12 cellular contexts compared by ENCODE assay signal in the genomic region with DNA sequence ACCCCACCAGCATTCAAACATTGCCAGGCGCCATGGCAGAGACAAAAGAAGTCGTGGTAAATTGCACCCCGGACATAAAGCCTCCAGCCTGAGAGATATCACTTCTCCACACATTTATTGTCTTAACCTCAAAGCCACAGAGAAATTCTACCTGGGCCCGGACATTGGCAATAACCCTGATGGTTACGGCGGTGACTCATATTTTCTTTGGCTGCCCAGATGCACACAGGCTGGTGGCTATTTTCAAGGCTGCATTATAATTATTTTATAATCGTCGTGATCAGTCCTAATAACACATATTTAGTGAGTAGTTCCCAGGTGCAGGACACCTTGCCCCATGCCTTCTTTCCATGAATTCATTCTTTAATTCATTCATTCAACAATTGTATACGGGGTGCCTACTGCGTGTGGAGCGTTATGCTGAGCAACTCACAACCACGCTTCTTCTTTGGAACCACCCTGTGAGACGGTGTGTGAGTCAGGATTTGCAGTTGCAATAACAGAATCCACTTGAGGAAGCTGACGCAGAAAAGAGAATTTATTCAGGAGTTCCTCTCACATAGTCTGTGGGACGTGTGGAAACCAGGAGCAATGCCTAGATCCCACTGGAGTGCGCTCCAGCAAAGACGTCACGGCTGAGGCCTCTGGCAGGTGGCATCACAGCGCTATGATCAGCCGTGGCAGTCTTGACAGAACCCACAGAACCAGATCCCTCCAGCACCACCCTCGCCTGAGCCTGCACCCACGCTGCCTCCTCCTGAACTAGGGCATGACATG.
DNase-seq lines count a peak whose midpoint lies in the region; ATAC-seq and TF ChIP-seq lines count a peak whose summit lies in the region.
"Had no signal": no experiment of that assay in that cellular context is flagged by ENCODE, and none has a peak within 500 bp of the region (broad histone marks: within the 10 kb centered on the region; RNA-seq: fewer than 3 reads in every experiment).

No MANE protein-coding gene starts in this region.

- no peaks in the 10 kb centered on the region for H3K9me3 ChIP-seq in mammary epithelial cell (replicated peaks; ENCODE audit: insufficient read depth, low read length)

- CTCF ChIA-PET in mammary epithelial cell (lab: Charles Lee; ENCODE audit: low non-redundant PET) = no interaction called here

- H3K4me3 ChIP-seq in AG09309 (ENCODE audit: control insufficient read depth, low read depth, low read length) (no peak overlapping the region), mammary epithelial cell (replicated peaks in 1 of 3; ENCODE audit: insufficient read depth in 1 of 3, low read depth in 2 of 3, low read length in 3 of 3) (no peak overlapping the region)
- H3K4me3 ChIP-seq: neural progenitor cell had no signal

- dilution Hi-C loops in mammary epithelial cell (cut with HindIII; ENCODE audit: low sequenced_read_pairs) = no loop called here

- H3K4me1 ChIP-seq in mammary epithelial cell (ENCODE audit: insufficient read depth, low read length) = peaks cover 43% of the 10 kb centered on the region

- BruUV-seq in mammary epithelial cell (replicated peaks; lab: Mats Ljungman, UMichigan) = no TSS peak

- no peak for ATAC-seq in GM18870 (IDR thresholded peaks at IDR 0.05; ENCODE audit: unreplicated experiment)
- ATAC-seq: left colon, T-cell had no signal

- H4K20me1 ChIP-seq in mammary epithelial cell (ENCODE audit: insufficient read depth, low read length) = no peaks in the 10 kb centered on the region

- in situ Hi-C loops in mammary epithelial cell (cut with MboI; ENCODE audit: low sequenced_read_pairs in 2 of 2) = loop anchor here in 1 of 2 donors (25.0 kb wide), 2 partner anchors 188 to 237 kb away; a partner anchor contains a TSS

- TF ChIP-seq CTCF in AG09309 (IDR thresholded peaks at IDR 0.05; ENCODE audit: control insufficient read depth, insufficient read depth, low read depth, low read length, missing control alignments) (no peak), mammary epithelial cell (conservative IDR thresholded peaks at IDR 0.05 in 1 of 2, IDR thresholded peaks at IDR 0.05 in 1 of 2; ENCODE audit: extremely low read depth in 1 of 2, insufficient read depth in 1 of 2, low read depth in 1 of 2, low read length in 2 of 2) (no peak)

- H3K9ac ChIP-seq in mammary epithelial cell (ENCODE audit: insufficient read depth, low read length) = no peak overlapping the region
- H3K9ac ChIP-seq: neural progenitor cell had no signal

- H3K4me2 ChIP-seq in mammary epithelial cell (ENCODE audit: insufficient read depth, low read depth, low read length) = peak overlapping the region; percentile 64
- H3K4me2 ChIP-seq: neural progenitor cell had no signal

- H3K27me3 ChIP-seq in mammary epithelial cell (ENCODE audit: insufficient read depth, low read length) = no peaks in the 10 kb centered on the region

- peak overlapping the region; percentile 16 for H2AFZ ChIP-seq in mammary epithelial cell (ENCODE audit: low read depth, low read length)
- H2AFZ ChIP-seq: neural progenitor cell had no signal

- DNase-seq in AG09309 (ENCODE audit: low read depth) (peak; percentile 71), LHCN-M2 (ENCODE audit: low read depth) (peak; percentile 88), mammary epithelial cell (peak; percentile 96), kidney tubule cell (ENCODE audit: low spot score) (peak; percentile 40), NCI-H524 treated with DMSO at 0.1 percent for 48 hours (lab: John Stamatoyannopoulos, UW) (no peak), GOT3 (lab: John Stamatoyannopoulos, UW) (no peak), SIG-M5 (lab: John Stamatoyannopoulos, UW) (no peak)
- DNase-seq: left colon, NCI-H1930, T-cell had no signal

- no peaks in the 10 kb centered on the region for H3K79me2 ChIP-seq in mammary epithelial cell (ENCODE audit: insufficient read depth, low read length)

- intact Hi-C loops in mammary epithelial cell (cut with micrococcal nuclease) = loop anchor here (5.0 kb wide), 1 partner anchor 128 kb away; no protein-coding TSS in a partner anchor

- peak overlapping the region; percentile 40 for H3K27ac ChIP-seq in mammary epithelial cell (ENCODE audit: insufficient read depth, low read depth, low read length)
- H3K27ac ChIP-seq: neural progenitor cell had no signal

- no peaks in the 10 kb centered on the region for H3K36me3 ChIP-seq in mammary epithelial cell (ENCODE audit: insufficient read depth, low read length)
- H3K36me3 ChIP-seq: neural progenitor cell had no signal

- 12% methylated on average over 21 of the region's 22 CpGs for WGBS in mammary epithelial cell (ENCODE audit: low coverage, missing lambda C conversion rate)

Comparison
In these comparisons a context has a peak if more than half of its experiments do, and no peak if none do; other contexts are left out.
1. DNase-seq: peak in AG09309 (single experiment), LHCN-M2 (single experiment), mammary epithelial cell (single experiment) and kidney tubule cell (single experiment); none in NCI-H524 treated with DMSO at 0.1 percent for 48 hours (single experiment), GOT3 (single experiment) and SIG-M5 (single experiment).